ENCODE assay signal across 18 cellular contexts in the genomic region with DNA sequence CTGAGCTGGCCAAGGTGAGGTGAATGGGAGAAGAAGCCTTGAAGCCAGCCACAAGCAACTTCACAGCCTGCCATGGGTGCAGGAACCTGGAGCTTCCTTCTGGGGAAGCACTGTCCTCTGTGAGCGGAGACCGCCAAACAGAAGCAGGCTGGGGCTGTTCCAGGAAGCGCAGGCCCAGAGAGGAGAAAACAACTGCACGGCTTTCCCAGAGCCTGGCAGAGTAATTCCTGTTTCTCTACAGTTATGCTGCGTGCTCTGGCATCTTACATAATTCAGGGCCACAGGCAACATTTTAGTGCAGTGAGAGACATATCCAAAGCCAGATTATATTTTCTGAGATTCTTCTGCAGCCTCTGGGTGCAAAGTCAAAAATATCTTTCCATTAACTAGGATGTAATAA.
DNase-seq lines count a peak whose midpoint lies in the region; TF ChIP-seq lines count a peak whose summit lies in the region.
"Had no signal": no experiment of that assay in that cellular context is flagged by ENCODE, and none has a peak within 500 bp of the region (broad histone marks: within the 10 kb centered on the region; RNA-seq: fewer than 3 reads in every experiment).

No MANE protein-coding gene starts in this region.

- no peaks in the 10 kb centered on the region for H3K4me1 Mint-ChIP-seq in activated CD4-positive, alpha-beta memory T cell treated with anti-CD3 and anti-CD28 coated beads for 36 hours (ENCODE audit: low read depth)
- H3K4me1 Mint-ChIP-seq: CD4-positive, alpha-beta memory T cell had no signal

- H3K27me3 ChIP-seq in dorsolateral prefrontal cortex: peaks cover 0 to 2% (median 0%) of the 10 kb centered on the region in 45 donors

- intact Hi-C loops in dorsolateral prefrontal cortex (cut with DNase I): no loop called here
- intact Hi-C loops in activated CD4-positive, alpha-beta memory T cell treated with anti-CD3 and anti-CD28 coated beads for 36 hours (cut with micrococcal nuclease): no loop called here

- peak overlapping the region in 25 of 59 donors; percentile 2 to 67 (median 37) for H3K27ac ChIP-seq in dorsolateral prefrontal cortex
- H3K27ac ChIP-seq: A549 had no signal

- POLR2A ChIA-PET in activated CD4-positive, alpha-beta memory T cell treated with anti-CD3 and anti-CD28 coated beads for 36 hours (lab: Charles Lee): no interaction called here

- no peak overlapping the region for H3K4me3 Mint-ChIP-seq in activated CD4-positive, alpha-beta memory T cell treated with anti-CD3 and anti-CD28 coated beads for 36 hours
- H3K4me3 Mint-ChIP-seq: CD4-positive, alpha-beta memory T cell; GM23338; H9 had no signal

- DNase-seq in Ammon's horn (ENCODE audit: low spot score): peak; percentile 24
- DNase-seq in dorsolateral prefrontal cortex: peak in 9 of 10 donors; percentile 9 to 61 (median 53)
- DNase-seq in occipital lobe (lab: John Stamatoyannopoulos, UW): peak; percentile 50
- DNase-seq in activated CD4-positive, alpha-beta memory T cell treated with anti-CD3 and anti-CD28 coated beads for 36 hours: no peak
- DNase-seq in KBM-7: no peak
- no peak for DNase-seq in NCI-H1048 (lab: John Stamatoyannopoulos, UW)
- DNase-seq: 8988T; AML-193; C1 segment of cervical spinal cord; Calu3; CD4-positive, alpha-beta memory T cell; COR-L47; DMS53; DMS79 treated with DMSO at 0.1 percent for 48 hours; GF-D8; H9 had no signal

- H3K4me3 ChIP-seq in dorsolateral prefrontal cortex: no peak overlapping the region
- H3K4me3 ChIP-seq: A549, GM23338 had no signal

- no peaks in the 10 kb centered on the region for H3K36me3 Mint-ChIP-seq in activated CD4-positive, alpha-beta memory T cell treated with anti-CD3 and anti-CD28 coated beads for 36 hours
- H3K36me3 Mint-ChIP-seq: CD4-positive, alpha-beta memory T cell had no signal

- no peak overlapping the region for H3K27ac Mint-ChIP-seq in activated CD4-positive, alpha-beta memory T cell treated with anti-CD3 and anti-CD28 coated beads for 36 hours
- H3K27ac Mint-ChIP-seq: CD4-positive, alpha-beta memory T cell; GM23338; H9 had no signal

- in situ Hi-C loops in KBM-7 (cut with MboI; ENCODE audit: low pct_unique_long_range_greater_than_20kb, low sequenced_read_pairs): no loop called here

- H3K9me3 Mint-ChIP-seq in activated CD4-positive, alpha-beta memory T cell treated with anti-CD3 and anti-CD28 coated beads for 36 hours: no peaks in the 10 kb centered on the region
- H3K9me3 Mint-ChIP-seq: CD4-positive, alpha-beta memory T cell; GM23338; H9 had no signal

- TF ChIP-seq CTCF in dorsolateral prefrontal cortex (IDR thresholded peaks at IDR 0.05 in 54 of 56, conservative IDR thresholded peaks at IDR 0.05 in 2 of 56; ENCODE audit: low read depth in 1 of 56, partially characterized antibody in 56 of 56): no peak

- H3K27me3 Mint-ChIP-seq in activated CD4-positive, alpha-beta memory T cell treated with anti-CD3 and anti-CD28 coated beads for 36 hours: peaks cover 4% of the 10 kb centered on the region
- H3K27me3 Mint-ChIP-seq: CD4-positive, alpha-beta memory T cell had no signal

- CTCF ChIA-PET in activated CD4-positive, alpha-beta memory T cell treated with anti-CD3 and anti-CD28 coated beads for 36 hours (lab: Charles Lee): no interaction called here

Comparison
In these comparisons a context has a peak if more than half of its experiments do, and no peak if none do; other contexts are left out.
1. DNase-seq: peak in Ammon's horn (single experiment), dorsolateral prefrontal cortex (9 of 10) and occipital lobe (single experiment); none in activated CD4-positive, alpha-beta memory T cell treated with anti-CD3 and anti-CD28 coated beads for 36 hours (single experiment), KBM-7 (single experiment) and NCI-H1048 (single experiment).